9 cellular contexts compared by ENCODE assay signal in genomic region chr12:100827901-100828520, GRCh38. TPM values are rescaled to one million over a fixed set of nuclear protein-coding genes. Genes with fewer than 3 reads are reported as not detected.
DNase-seq lines count a peak whose midpoint lies in the region; ATAC-seq and TF ChIP-seq lines count a peak whose summit lies in the region.
"Had no signal": no experiment of that assay in that cellular context is flagged by ENCODE, and none has a peak within 500 bp of the region (broad histone marks: within the 10 kb centered on the region; RNA-seq: fewer than 3 reads in every experiment).

No MANE protein-coding gene starts in this region.

- H3K9me3 Mint-ChIP-seq in type B pancreatic cell: no peaks in the 10 kb centered on the region
- peaks cover 2 to 8% of the 10 kb centered on the region in 2 donors for H3K9me3 Mint-ChIP-seq in effector memory CD8-positive, alpha-beta T cell

- no peak overlapping the region for H3K27ac Mint-ChIP-seq in type B pancreatic cell
- H3K27ac Mint-ChIP-seq in effector memory CD8-positive, alpha-beta T cell: no peak overlapping the region

- H3K36me3 Mint-ChIP-seq in type B pancreatic cell: no peaks in the 10 kb centered on the region
- no peaks in the 10 kb centered on the region for H3K36me3 Mint-ChIP-seq in effector memory CD8-positive, alpha-beta T cell (ENCODE audit: insufficient read depth)

- DNase-seq in NCI-H2107 treated with DMSO at 0.1 percent for 48 hours (lab: John Stamatoyannopoulos, UW; ENCODE audit: unreplicated experiment): peak; percentile 15
- DNase-seq in NCI-H2107 (lab: John Stamatoyannopoulos, UW): no peak
- peak; percentile 29 for DNase-seq in HuH-7 (ENCODE audit: low spot score)
- DNase-seq in RKO (ENCODE audit: low spot score): peak; percentile 32
- peak; percentile 11 to 39 for DNase-seq in foreskin fibroblast
- no peak for DNase-seq in type B pancreatic cell (ENCODE audit: extremely low spot score, unreplicated experiment)
- no peak for DNase-seq in effector memory CD8-positive, alpha-beta T cell
- no peak for DNase-seq in GOT3 (lab: John Stamatoyannopoulos, UW)

- H3K4me3 Mint-ChIP-seq in type B pancreatic cell: no peak overlapping the region
- H3K4me3 Mint-ChIP-seq in effector memory CD8-positive, alpha-beta T cell: no peak overlapping the region

- H3K4me1 Mint-ChIP-seq in type B pancreatic cell (ENCODE audit: unreplicated experiment): no peaks in the 10 kb centered on the region
- H3K4me1 Mint-ChIP-seq in effector memory CD8-positive, alpha-beta T cell (ENCODE audit: low read depth in 2 of 2): no peaks in the 10 kb centered on the region

- TF ChIP-seq CTCF in foreskin fibroblast (IDR thresholded peaks at IDR 0.05; ENCODE audit: low read depth, low read length) (peak; percentile 56), type B pancreatic cell (conservative IDR thresholded peaks at IDR 0.05) (peak; percentile 77)

- peaks cover 7% of the 10 kb centered on the region for H3K27me3 Mint-ChIP-seq in type B pancreatic cell
- no peaks in the 10 kb centered on the region for H3K27me3 Mint-ChIP-seq in effector memory CD8-positive, alpha-beta T cell

- ATAC-seq in effector memory CD8-positive, alpha-beta T cell (replicated peaks): no peak

- H3K4me3 ChIP-seq in foreskin fibroblast (ENCODE audit: low read depth in 1 of 2, low read length in 2 of 2): no peak overlapping the region
- H3K4me3 ChIP-seq: BLaER1 treated with 17β-estradiol and CSF1 and Interleukin-3, amounts not matched to agents 10 nM and 100 nM had no signal

RNA-seq across cellular contexts. Expression of gene ANO4, which starts 33.4 kb away (rescaled TPM):
- 4.8 and 7.3 TPM in 2 replicates for total RNA-seq in type B pancreatic cell (ENCODE audit: low replicate concordance)

Comparison
In these comparisons a context has a peak if more than half of its experiments do, and no peak if none do; other contexts are left out.
1. DNase-seq: peak in NCI-H2107 treated with DMSO at 0.1 percent for 48 hours (single experiment), HuH-7 (single experiment), RKO (single experiment) and foreskin fibroblast (2 of 2); none in NCI-H2107 (single experiment), type B pancreatic cell (single experiment), effector memory CD8-positive, alpha-beta T cell (0 of 3) and GOT3 (single experiment).